ENCODE assay signal across 13 cellular contexts in the genomic region with DNA sequence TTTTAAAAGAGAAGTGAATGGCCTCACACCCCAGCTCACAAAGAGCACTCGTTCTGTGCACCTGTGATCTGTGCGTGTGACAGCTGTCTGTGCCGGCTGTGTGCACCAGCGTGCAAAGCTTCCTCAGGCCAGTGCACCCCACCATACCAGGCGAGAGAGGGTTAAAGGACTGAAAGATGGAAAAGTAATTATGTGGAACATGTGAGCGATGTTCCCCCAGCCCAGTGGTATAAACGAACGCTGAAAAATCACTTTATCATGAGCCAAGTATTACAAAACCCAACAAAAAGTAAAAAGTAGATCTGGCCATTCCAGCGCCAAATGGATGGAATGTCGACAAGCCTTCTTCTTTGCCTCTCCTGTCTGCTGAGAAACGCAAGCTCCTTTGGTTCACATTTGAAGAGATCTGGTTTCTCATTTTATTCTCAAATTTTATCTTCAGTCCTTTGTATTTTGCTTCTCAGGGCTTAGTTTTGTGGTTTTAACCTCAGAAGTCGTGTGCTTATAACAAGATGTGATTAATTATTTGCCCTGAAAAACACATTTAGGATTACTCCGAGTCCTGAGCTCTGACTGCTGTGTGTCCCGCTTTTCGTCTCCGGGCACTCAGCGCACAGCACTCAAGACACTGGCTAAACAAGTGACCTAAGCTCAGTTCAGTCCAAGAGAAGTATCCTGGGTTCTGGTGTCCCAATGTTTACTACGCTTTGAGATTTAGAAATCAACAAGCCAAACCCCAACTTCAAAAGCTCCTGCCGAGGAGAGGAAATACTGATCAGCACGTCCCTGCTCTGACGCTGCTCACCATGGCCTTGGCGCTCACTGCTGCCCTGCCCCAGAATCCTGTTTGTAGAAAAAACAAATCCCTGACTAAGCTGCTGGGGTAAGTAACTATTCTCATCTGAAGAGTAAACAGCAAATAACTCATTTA. TPM values are rescaled to one million over a fixed set of nuclear protein-coding genes. Genes with fewer than 3 reads are reported as not detected.
DNase-seq lines count a peak whose midpoint lies in the region; ATAC-seq and TF ChIP-seq lines count a peak whose summit lies in the region.
"Had no signal": no experiment of that assay in that cellular context is flagged by ENCODE, and none has a peak within 500 bp of the region (broad histone marks: within the 10 kb centered on the region; RNA-seq: fewer than 3 reads in every experiment).

No MANE protein-coding gene starts in this region.

- H3K9me3 ChIP-seq in muscle layer of colon (ENCODE audit: low read length) (no peaks in the 10 kb centered on the region), thoracic aorta (no peaks in the 10 kb centered on the region)

- H3K4me3 ChIP-seq in fibroblast of villous mesenchyme (ENCODE audit: low read depth, low read length) (no peak overlapping the region), muscle layer of colon (ENCODE audit: low read depth in 1 of 2, low read length in 2 of 2) (peak overlapping the region in 1 of 2 donors; percentile 1), thoracic aorta (peak overlapping the region; percentile 41)

- no peaks in the 10 kb centered on the region for H3K27me3 ChIP-seq in muscle layer of colon (ENCODE audit: control insufficient read depth in 1 of 2, insufficient read depth in 2 of 2, low read length in 2 of 2)
- H3K27me3 ChIP-seq in thoracic aorta (replicated peaks; ENCODE audit: insufficient read depth): no peaks in the 10 kb centered on the region

- ATAC-seq in thoracic aorta (ENCODE audit: insufficient number of reproducible peaks, low FRiP score, low read depth): no peak
- ATAC-seq: naive thymus-derived CD8-positive, alpha-beta T cell; Panc1 had no signal

- no peak overlapping the region for H3K9ac ChIP-seq in muscle layer of colon (ENCODE audit: low read length)

- DNase-seq in caudate nucleus (lab: John Stamatoyannopoulos, UW) (no peak), fibroblast of villous mesenchyme (ENCODE audit: low read depth) (peak; percentile 63), thoracic aorta (ENCODE audit: low spot score) (no peak), HT-29 (ENCODE audit: low spot score) (no peak), T-helper 9 cell (no peak), DMS153 treated with DMSO at 0.1 percent for 48 hours (lab: John Stamatoyannopoulos, UW; ENCODE audit: unreplicated experiment) (no peak), NCI-H2227 treated with DMSO at 0.1 percent for 48 hours (lab: John Stamatoyannopoulos, UW) (no peak)
- DNase-seq: activated naive CD4-positive, alpha-beta T cell treated with anti-CD3 and anti-CD28 coated beads, Interleukin-2, amount 50 U/mL, for 16 hours; CD8-positive, alpha-beta memory T cell; naive thymus-derived CD8-positive, alpha-beta T cell; NCI-H446 treated with DMSO at 0.1 percent for 48 hours had no signal

- peaks cover 6% of the 10 kb centered on the region for H3K36me3 ChIP-seq in muscle layer of colon (ENCODE audit: insufficient read depth, low read length)
- H3K36me3 ChIP-seq in thoracic aorta: peaks cover 18% of the 10 kb centered on the region

- TF ChIP-seq CTCF in fibroblast of villous mesenchyme (IDR thresholded peaks at IDR 0.05; ENCODE audit: insufficient read depth, low read depth, low read length): no peak
- TF ChIP-seq CTCF in thoracic aorta (IDR thresholded peaks at IDR 0.05): no peak

- H3K27ac ChIP-seq in caudate nucleus (ENCODE audit: low read depth, low read length) (peak overlapping the region; percentile 54), muscle layer of colon (ENCODE audit: low read depth, low read length) (peak overlapping the region; percentile 50), thoracic aorta (peak overlapping the region; percentile 71 to 83)

- H3K4me1 ChIP-seq in muscle layer of colon (ENCODE audit: insufficient read depth, low read length): peaks cover 68% of the 10 kb centered on the region
- peaks cover 33 to 70% of the 10 kb centered on the region in 2 donors for H3K4me1 ChIP-seq in thoracic aorta (ENCODE audit: control insufficient read depth in 1 of 2, low read depth in 2 of 2)

RNA-seq across cellular contexts. Expression of a gene that starts 53.5 kb away (rescaled TPM):
- total RNA-seq in fibroblast of villous mesenchyme: 10.4 and 10.6 TPM in 2 replicates
- total RNA-seq in thoracic aorta: 10 to 100 TPM in 1 of 2 donors, 1 to 10 TPM in 1; 6.9 to 11.7 TPM
- total RNA-seq in HT-29 (2014; rRNA removed; shearing (Covaris generic)): 16.5 and 20.4 TPM in 2 replicates
